In the genomic region with DNA sequence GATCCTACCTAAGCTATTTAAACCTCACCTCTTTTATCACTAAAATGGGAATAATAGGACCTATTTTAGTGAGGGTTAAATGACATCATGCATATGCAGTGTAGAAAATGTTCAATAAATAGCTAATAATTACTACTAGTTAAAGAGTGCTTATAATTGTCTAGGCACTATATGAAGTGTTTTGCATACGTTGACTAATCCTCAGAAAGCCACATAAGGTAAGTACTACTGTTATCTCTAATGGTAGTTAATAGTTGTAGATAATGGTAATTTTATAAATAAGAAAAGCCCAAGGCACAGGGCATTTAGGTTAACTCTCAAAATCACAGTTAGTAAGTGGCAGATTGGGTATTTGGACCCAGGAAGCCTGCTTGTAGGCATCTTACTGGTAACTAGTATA, we compare ENCODE assay signal across 22 cellular contexts.
"Had no signal": no experiment of that assay in that cellular context is flagged by ENCODE, and none has a peak within 500 bp of the region (broad histone marks: within the 10 kb centered on the region; RNA-seq: fewer than 3 reads in every experiment).

No MANE protein-coding gene starts in this region.

- DNase-seq: stimulated activated CD4-positive, alpha-beta T cell treated with anti-CD3 and anti-CD28 coated beads, Interleukin-2, amount 100 ng/mL, for 48 hours; stimulated activated CD4-positive, alpha-beta T cell treated with anti-CD3 and anti-CD28 coated beads, Interleukin-4, amount 100 ng/mL, for 1 hour; stimulated activated CD4-positive, alpha-beta T cell treated with anti-CD3 and anti-CD28 coated beads, Interleukin-4, amount 100 ng/mL, for 24 hours; stimulated activated CD4-positive, alpha-beta T cell treated with anti-CD3 and anti-CD28 coated beads, Interleukin-4, amount 100 ng/mL, for 4 hours; stimulated activated CD8-positive, alpha-beta memory T cell treated with anti-CD3 and anti-CD28 coated beads, Interleukin-4, amount 100 ng/mL, for 48 hours; stimulated activated naive B cell treated with anti-CD40 and anti-IgM and Interleukin-4, amounts not matched to agents 10 μg/mL and 1 μg/mL and 100 μg/mL, for 72 hours; stimulated activated naive CD4-positive, alpha-beta T cell; stimulated activated naive CD4-positive, alpha-beta T cell treated with Interleukin-2 at 50 U/mL for 16 hours; stimulated activated naive CD8-positive, alpha-beta T cell treated with anti-CD3 and anti-CD28 coated beads, Interleukin-15, amount 100 ng/mL, for 72 hours; stimulated activated naive CD8-positive, alpha-beta T cell treated with anti-CD3 and anti-CD28 coated beads, Interleukin-15, Interleukin-2, amounts not matched to agents 100 U/mL and 50 U/mL, for 24 hours; stomach; substantia nigra; testis; thyroid gland; tibial artery; transverse colon; trophoblast cell; upper lobe of left lung; upper lobe of right lung; uterus had no signal

- ATAC-seq: stimulated activated effector memory CD8-positive, alpha-beta T cell treated with anti-CD3 and anti-CD28 coated beads, Interleukin-12 subunit alpha, Interleukin-12 subunit beta, amount 100 ng/mL, for 72 hours; stimulated activated memory B cell treated with anti-CD40 and anti-IgM and Interleukin-4, amounts not matched to agents 10 μg/mL and 1 μg/mL and 100 μg/mL, for 72 hours; stimulated activated naive B cell treated with anti-CD40 and anti-IgM and Interleukin-4, amounts not matched to agents 10 μg/mL and 1 μg/mL and 100 μg/mL, for 72 hours; stimulated activated naive CD8-positive, alpha-beta T cell treated with anti-CD3 and anti-CD28 coated beads, Interleukin-15, amount 100 ng/mL, for 72 hours; stimulated activated naive CD8-positive, alpha-beta T cell treated with anti-CD3 and anti-CD28 coated beads, Interleukin-15, Interleukin-2, amounts not matched to agents 100 U/mL and 50 U/mL, for 24 hours; upper lobe of right lung had no signal
